ENCODE assay signal across 1 cellular context in the genomic region with DNA sequence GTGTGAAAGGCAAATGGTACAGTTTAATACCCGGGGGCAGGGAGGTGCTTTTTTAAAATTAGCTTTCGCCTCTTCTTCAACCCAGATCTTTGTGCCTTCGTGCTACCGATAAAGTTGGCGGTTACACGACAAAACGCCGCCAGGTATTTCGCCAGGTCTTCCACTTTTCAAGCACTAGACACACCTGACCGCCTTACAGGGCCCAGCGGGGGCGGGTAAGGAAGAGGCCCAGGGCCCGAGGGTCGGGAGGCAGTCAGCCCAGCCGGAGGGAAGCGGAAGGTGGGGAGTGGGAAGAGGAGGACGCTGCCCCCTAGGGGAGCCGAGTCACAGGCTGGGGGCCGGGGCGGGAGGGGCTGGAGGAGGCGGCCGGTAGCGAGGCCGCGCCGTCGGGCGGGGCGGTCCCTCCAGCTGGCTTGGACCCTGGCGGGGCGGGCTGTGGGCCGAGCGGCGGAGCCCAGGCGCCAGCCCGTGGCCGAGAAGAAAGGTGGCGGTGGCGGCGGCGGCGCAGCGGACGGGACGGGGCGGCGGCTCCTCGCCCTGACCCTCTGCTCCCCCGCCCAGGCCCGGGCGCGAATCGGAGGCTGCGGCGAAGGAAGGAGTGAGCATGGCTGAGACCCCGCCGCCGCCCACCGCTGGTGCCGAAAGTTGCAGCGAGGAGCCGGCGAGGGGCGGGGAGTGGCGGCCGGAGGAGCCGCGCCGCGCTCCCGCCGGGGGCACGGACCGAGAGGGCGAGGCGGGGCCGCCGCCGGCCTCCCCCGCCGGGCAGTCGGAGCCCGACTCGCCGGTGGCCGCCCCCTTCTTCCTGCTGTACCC.
TF ChIP-seq lines count a peak whose summit lies in the region.

No MANE protein-coding gene starts in this region.

TF ChIP-seq in K562, 482 proteins besides CTCF, POLR2A, EP300 and RAD21 (continued from another document and continues in another):
- TF ChIP-seq, protein P1, sequence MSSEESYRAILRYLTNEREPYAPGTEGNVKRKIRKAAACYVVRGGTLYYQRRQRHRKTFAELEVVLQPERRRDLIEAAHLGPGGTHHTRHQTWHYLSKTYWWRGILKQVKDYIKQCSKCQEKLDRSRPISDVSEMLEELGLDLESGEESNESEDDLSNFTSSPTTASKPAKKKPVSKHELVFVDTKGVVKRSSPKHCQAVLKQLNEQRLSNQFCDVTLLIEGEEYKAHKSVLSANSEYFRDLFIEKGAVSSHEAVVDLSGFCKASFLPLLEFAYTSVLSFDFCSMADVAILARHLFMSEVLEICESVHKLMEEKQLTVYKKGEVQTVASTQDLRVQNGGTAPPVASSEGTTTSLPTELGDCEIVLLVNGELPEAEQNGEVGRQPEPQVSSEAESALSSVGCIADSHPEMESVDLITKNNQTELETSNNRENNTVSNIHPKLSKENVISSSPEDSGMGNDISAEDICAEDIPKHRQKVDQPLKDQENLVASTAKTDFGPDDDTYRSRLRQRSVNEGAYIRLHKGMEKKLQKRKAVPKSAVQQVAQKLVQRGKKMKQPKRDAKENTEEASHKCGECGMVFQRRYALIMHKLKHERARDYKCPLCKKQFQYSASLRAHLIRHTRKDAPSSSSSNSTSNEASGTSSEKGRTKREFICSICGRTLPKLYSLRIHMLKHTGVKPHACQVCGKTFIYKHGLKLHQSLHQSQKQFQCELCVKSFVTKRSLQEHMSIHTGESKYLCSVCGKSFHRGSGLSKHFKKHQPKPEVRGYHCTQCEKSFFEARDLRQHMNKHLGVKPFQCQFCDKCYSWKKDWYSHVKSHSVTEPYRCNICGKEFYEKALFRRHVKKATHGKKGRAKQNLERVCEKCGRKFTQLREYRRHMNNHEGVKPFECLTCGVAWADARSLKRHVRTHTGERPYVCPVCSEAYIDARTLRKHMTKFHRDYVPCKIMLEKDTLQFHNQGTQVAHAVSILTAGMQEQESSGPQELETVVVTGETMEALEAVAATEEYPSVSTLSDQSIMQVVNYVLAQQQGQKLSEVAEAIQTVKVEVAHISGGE (CRISPR knock-in tag; IDR thresholded peaks at IDR 0.05): peak in 1 of 3 experiments; percentile 64; a peak in 3 of 6 replicates
- no peak for TF ChIP-seq CEBPG (CRISPR knock-in tag; IDR thresholded peaks at IDR 0.05)
- no peak for TF ChIP-seq CEBPG (tag; conservative IDR thresholded peaks at IDR 0.05 in 1 of 2, IDR thresholded peaks at IDR 0.05 in 1 of 2)
- TF ChIP-seq ZNF740 (CRISPR knock-in tag; IDR thresholded peaks at IDR 0.05): peak; percentile 43; the same call in 1 of the 2 replicates
- no peak for TF ChIP-seq ZNF740 (tag; IDR thresholded peaks at IDR 0.05)
- TF ChIP-seq, protein P2, sequence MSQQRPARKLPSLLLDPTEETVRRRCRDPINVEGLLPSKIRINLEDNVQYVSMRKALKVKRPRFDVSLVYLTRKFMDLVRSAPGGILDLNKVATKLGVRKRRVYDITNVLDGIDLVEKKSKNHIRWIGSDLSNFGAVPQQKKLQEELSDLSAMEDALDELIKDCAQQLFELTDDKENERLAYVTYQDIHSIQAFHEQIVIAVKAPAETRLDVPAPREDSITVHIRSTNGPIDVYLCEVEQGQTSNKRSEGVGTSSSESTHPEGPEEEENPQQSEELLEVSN (IDR thresholded peaks at IDR 0.05; ENCODE audit: borderline replicate concordance in 1 of 2, extremely low read depth in 1 of 2, insufficient read depth in 1 of 2, insufficient read length in 1 of 2, low read depth in 1 of 2, low read length in 1 of 2, poor library complexity in 1 of 2, severe bottlenecking in 1 of 2): peak in 1 of 2 experiments; percentile 70
- TF ChIP-seq KDM5B (IDR thresholded peaks at IDR 0.05; ENCODE audit: insufficient replicate concordance, low read depth, low read length): peak; percentile 18
- TF ChIP-seq DACH1 (IDR thresholded peaks at IDR 0.05; ENCODE audit: partially characterized antibody): no peak
- TF ChIP-seq JUND (IDR thresholded peaks at IDR 0.05; ENCODE audit: borderline replicate concordance, low read depth, low read length): peak; percentile 66; the same call in 1 of the 2 replicates
- TF ChIP-seq JUND (tag; IDR thresholded peaks at IDR 0.05; ENCODE audit: borderline replicate concordance, low read depth, low read length): no peak; the same call in 2 of the 3 replicates
- TF ChIP-seq ZNF274 (IDR thresholded peaks at IDR 0.05; ENCODE audit: borderline replicate concordance, low read depth, low read length): no peak
- no peak for TF ChIP-seq NR2C1 (IDR thresholded peaks at IDR 0.05)
- no peak for TF ChIP-seq NR2C1 (tag; IDR thresholded peaks at IDR 0.05)
- TF ChIP-seq, protein P3, sequence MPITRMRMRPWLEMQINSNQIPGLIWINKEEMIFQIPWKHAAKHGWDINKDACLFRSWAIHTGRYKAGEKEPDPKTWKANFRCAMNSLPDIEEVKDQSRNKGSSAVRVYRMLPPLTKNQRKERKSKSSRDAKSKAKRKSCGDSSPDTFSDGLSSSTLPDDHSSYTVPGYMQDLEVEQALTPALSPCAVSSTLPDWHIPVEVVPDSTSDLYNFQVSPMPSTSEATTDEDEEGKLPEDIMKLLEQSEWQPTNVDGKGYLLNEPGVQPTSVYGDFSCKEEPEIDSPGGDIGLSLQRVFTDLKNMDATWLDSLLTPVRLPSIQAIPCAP (CRISPR knock-in tag; IDR thresholded peaks at IDR 0.05; ENCODE audit: borderline replicate concordance): no peak
- TF ChIP-seq HMBOX1 (IDR thresholded peaks at IDR 0.05): no peak
- TF ChIP-seq, protein P4, sequence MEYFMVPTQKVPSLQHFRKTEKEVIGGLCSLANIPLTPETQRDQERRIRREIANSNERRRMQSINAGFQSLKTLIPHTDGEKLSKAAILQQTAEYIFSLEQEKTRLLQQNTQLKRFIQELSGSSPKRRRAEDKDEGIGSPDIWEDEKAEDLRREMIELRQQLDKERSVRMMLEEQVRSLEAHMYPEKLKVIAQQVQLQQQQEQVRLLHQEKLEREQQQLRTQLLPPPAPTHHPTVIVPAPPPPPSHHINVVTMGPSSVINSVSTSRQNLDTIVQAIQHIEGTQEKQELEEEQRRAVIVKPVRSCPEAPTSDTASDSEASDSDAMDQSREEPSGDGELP (CRISPR knock-in tag; IDR thresholded peaks at IDR 0.05; ENCODE audit: borderline replicate concordance): peak; percentile 85
- TF ChIP-seq PPARD (CRISPR knock-in tag; IDR thresholded peaks at IDR 0.05): no peak
- TF ChIP-seq HOXB6 (CRISPR knock-in tag; IDR thresholded peaks at IDR 0.05; ENCODE audit: borderline replicate concordance): no peak
- TF ChIP-seq, protein P5, sequence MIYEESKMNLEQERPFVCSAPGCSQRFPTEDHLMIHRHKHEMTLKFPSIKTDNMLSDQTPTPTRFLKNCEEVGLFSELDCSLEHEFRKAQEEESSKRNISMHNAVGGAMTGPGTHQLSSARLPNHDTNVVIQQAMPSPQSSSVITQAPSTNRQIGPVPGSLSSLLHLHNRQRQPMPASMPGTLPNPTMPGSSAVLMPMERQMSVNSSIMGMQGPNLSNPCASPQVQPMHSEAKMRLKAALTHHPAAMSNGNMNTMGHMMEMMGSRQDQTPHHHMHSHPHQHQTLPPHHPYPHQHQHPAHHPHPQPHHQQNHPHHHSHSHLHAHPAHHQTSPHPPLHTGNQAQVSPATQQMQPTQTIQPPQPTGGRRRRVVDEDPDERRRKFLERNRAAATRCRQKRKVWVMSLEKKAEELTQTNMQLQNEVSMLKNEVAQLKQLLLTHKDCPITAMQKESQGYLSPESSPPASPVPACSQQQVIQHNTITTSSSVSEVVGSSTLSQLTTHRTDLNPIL (CRISPR knock-in tag; IDR thresholded peaks at IDR 0.05): no peak
- TF ChIP-seq SMARCB1 (IDR thresholded peaks at IDR 0.05; ENCODE audit: insufficient read length, low read depth): no peak
- no peak for TF ChIP-seq ELF2 (CRISPR knock-in tag; IDR thresholded peaks at IDR 0.05)
- TF ChIP-seq, protein P6, sequence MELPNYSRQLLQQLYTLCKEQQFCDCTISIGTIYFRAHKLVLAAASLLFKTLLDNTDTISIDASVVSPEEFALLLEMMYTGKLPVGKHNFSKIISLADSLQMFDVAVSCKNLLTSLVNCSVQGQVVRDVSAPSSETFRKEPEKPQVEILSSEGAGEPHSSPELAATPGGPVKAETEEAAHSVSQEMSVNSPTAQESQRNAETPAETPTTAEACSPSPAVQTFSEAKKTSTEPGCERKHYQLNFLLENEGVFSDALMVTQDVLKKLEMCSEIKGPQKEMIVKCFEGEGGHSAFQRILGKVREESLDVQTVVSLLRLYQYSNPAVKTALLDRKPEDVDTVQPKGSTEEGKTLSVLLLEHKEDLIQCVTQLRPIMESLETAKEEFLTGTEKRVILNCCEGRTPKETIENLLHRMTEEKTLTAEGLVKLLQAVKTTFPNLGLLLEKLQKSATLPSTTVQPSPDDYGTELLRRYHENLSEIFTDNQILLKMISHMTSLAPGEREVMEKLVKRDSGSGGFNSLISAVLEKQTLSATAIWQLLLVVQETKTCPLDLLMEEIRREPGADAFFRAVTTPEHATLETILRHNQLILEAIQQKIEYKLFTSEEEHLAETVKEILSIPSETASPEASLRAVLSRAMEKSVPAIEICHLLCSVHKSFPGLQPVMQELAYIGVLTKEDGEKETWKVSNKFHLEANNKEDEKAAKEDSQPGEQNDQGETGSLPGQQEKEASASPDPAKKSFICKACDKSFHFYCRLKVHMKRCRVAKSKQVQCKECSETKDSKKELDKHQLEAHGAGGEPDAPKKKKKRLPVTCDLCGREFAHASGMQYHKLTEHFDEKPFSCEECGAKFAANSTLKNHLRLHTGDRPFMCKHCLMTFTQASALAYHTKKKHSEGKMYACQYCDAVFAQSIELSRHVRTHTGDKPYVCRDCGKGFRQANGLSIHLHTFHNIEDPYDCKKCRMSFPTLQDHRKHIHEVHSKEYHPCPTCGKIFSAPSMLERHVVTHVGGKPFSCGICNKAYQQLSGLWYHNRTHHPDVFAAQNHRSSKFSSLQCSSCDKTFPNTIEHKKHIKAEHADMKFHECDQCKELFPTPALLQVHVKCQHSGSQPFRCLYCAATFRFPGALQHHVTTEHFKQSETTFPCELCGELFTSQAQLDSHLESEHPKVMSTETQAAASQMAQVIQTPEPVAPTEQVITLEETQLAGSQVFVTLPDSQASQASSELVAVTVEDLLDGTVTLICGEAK (IDR thresholded peaks at IDR 0.05): peak; percentile 90
- TF ChIP-seq, protein P6 (CRISPR knock-in tag; IDR thresholded peaks at IDR 0.05): peak; percentile 80
- TF ChIP-seq FOXK1 (CRISPR knock-in tag; IDR thresholded peaks at IDR 0.05; ENCODE audit: borderline replicate concordance): no peak
- 0 out of 2 replicates have a peak, but pooled peaks have one; percentile 37 for TF ChIP-seq EP400 (IDR thresholded peaks at IDR 0.05)
- 0 out of 2 replicates have a peak, but pooled peaks have one; percentile 17 for TF ChIP-seq ZNF431 (CRISPR knock-in tag; IDR thresholded peaks at IDR 0.05)
- TF ChIP-seq ESRRA (IDR thresholded peaks at IDR 0.05; ENCODE audit: borderline replicate concordance, low read depth): peak; percentile 10; the same call in 1 of the 2 replicates
